31 cellular contexts compared by ENCODE assay signal in the genomic region with DNA sequence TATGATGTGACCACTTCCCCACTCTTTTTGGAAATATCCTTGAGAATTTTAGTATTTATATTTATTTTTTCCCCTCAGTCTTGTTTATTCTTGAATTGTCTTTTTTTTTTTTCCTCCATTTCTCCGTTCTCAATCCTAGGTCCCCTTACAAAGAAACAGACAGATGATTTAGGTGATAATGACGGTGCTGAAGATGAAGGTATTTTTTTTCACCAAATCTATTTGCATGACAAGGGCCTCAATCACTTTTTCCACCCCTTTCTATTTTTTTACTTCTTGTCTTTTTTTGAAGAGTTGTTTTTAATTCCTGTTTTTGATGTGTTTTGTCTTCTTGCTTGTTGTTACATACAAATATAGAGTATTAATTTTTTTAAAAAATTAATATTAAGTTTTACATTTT.
"Had no signal": no experiment of that assay in that cellular context is flagged by ENCODE, and none has a peak within 500 bp of the region (broad histone marks: within the 10 kb centered on the region; RNA-seq: fewer than 3 reads in every experiment).

No MANE protein-coding gene starts in this region.

- H3K27ac Mint-ChIP-seq: activated CD4-positive, alpha-beta memory T cell treated with anti-CD3 and anti-CD28 coated beads, Interleukin-2, amount 10 ng/mL, durations not matched to agents 7 days and 5 days; activated naive CD4-positive, alpha-beta T cell treated with anti-CD3 and anti-CD28 coated beads, Interleukin-2, amount 10 ng/mL, durations not matched to agents 7 days and 5 days; activated T-cell treated with anti-CD3 and anti-CD28 coated beads, Interleukin-2, amount 50 U/mL, for 24 hours; dendritic cell treated with granulocyte-macrophage colony-stimulating factor and Interleukin-4, amounts not matched to agents 40 ng/mL and 50 ng/mL, for 4 days; mesothelial cell of epicardium; naive B cell; nephron progenitor cell; stimulated activated effector memory CD8-positive, alpha-beta T cell treated with anti-CD3 and anti-CD28 coated beads, Interleukin-12 subunit alpha, Interleukin-12 subunit beta, amount 100 ng/mL, for 72 hours; stimulated activated naive CD8-positive, alpha-beta T cell treated with anti-CD3 and anti-CD28 coated beads, Interleukin-15, Interleukin-2, amounts not matched to agents 100 ng/mL and 50 ng/mL, for 24 hours had no signal

- H3K4me1 ChIP-seq: esophagus squamous epithelium, heart right ventricle, pancreas, psoas muscle, sigmoid colon had no signal

- H3K4me3 ChIP-seq: esophagus squamous epithelium, heart right ventricle, pancreas, psoas muscle, sigmoid colon, thoracic aorta had no signal

- DNase-seq: activated CD4-positive, alpha-beta memory T cell treated with anti-CD3 and anti-CD28 coated beads, Interleukin-2, amount 10 ng/mL, durations not matched to agents 7 days and 5 days; activated CD4-positive, alpha-beta T cell treated with anti-CD3 and anti-CD28 coated beads for 48 hours; activated CD8-positive, alpha-beta memory T cell treated with anti-CD3 and anti-CD28 coated beads, Interleukin-2, amount 50 U/mL, for 48 hours; activated gamma-delta T cell; activated naive CD4-positive, alpha-beta T cell treated with anti-CD3 and anti-CD28 coated beads, Interleukin-2, amount 10 ng/mL, durations not matched to agents 7 days and 5 days; activated T-cell treated with anti-CD3 and anti-CD28 coated beads, Interleukin-2, amount 50 U/mL, for 24 hours; amniotic stem cell; esophagus squamous epithelium; foreskin melanocyte; heart right ventricle; left colon; mammary epithelial cell; naive B cell; nephron progenitor cell; nucleus accumbens; pancreas; psoas muscle; sigmoid colon; small intestine; stimulated activated CD4-positive, alpha-beta T cell treated with anti-CD3 and anti-CD28 coated beads, Interleukin-4, amount 100 ng/mL, for 24 hours; T-helper 9 cell; trophoblast cell had no signal

- H3K27me3 ChIP-seq: esophagus squamous epithelium, heart right ventricle, pancreas, sigmoid colon had no signal

- H3K9me3 Mint-ChIP-seq: activated CD4-positive, alpha-beta memory T cell treated with anti-CD3 and anti-CD28 coated beads, Interleukin-2, amount 10 ng/mL, durations not matched to agents 7 days and 5 days; activated naive CD4-positive, alpha-beta T cell treated with anti-CD3 and anti-CD28 coated beads, Interleukin-2, amount 10 ng/mL, durations not matched to agents 7 days and 5 days; activated T-cell treated with anti-CD3 and anti-CD28 coated beads, Interleukin-2, amount 50 U/mL, for 24 hours; dendritic cell treated with granulocyte-macrophage colony-stimulating factor and Interleukin-4, amounts not matched to agents 40 ng/mL and 50 ng/mL, for 4 days; mesothelial cell of epicardium; naive B cell; nephron progenitor cell; stimulated activated effector memory CD8-positive, alpha-beta T cell treated with anti-CD3 and anti-CD28 coated beads, Interleukin-12 subunit alpha, Interleukin-12 subunit beta, amount 100 ng/mL, for 72 hours; stimulated activated naive CD8-positive, alpha-beta T cell treated with anti-CD3 and anti-CD28 coated beads, Interleukin-15, Interleukin-2, amounts not matched to agents 100 ng/mL and 50 ng/mL, for 24 hours had no signal

- H3K4me3 Mint-ChIP-seq: activated CD4-positive, alpha-beta memory T cell treated with anti-CD3 and anti-CD28 coated beads, Interleukin-2, amount 10 ng/mL, durations not matched to agents 7 days and 5 days; activated naive CD4-positive, alpha-beta T cell treated with anti-CD3 and anti-CD28 coated beads, Interleukin-2, amount 10 ng/mL, durations not matched to agents 7 days and 5 days; activated T-cell treated with anti-CD3 and anti-CD28 coated beads, Interleukin-2, amount 50 U/mL, for 24 hours; central memory CD8-positive, alpha-beta T cell; dendritic cell treated with granulocyte-macrophage colony-stimulating factor and Interleukin-4, amounts not matched to agents 40 ng/mL and 50 ng/mL, for 4 days; mesothelial cell of epicardium; naive B cell; nephron progenitor cell; stimulated activated effector memory CD8-positive, alpha-beta T cell treated with anti-CD3 and anti-CD28 coated beads, Interleukin-12 subunit alpha, Interleukin-12 subunit beta, amount 100 ng/mL, for 72 hours; stimulated activated naive CD8-positive, alpha-beta T cell treated with anti-CD3 and anti-CD28 coated beads, Interleukin-15, Interleukin-2, amounts not matched to agents 100 ng/mL and 50 ng/mL, for 24 hours had no signal

- H3K9me3 ChIP-seq: esophagus squamous epithelium, heart right ventricle, pancreas, psoas muscle, sigmoid colon, thoracic aorta had no signal

- H3K27ac ChIP-seq: epithelial cell of prostate, esophagus squamous epithelium, heart right ventricle, pancreas, psoas muscle, sigmoid colon, thoracic aorta, VCaP had no signal

- H3K4me1 Mint-ChIP-seq: activated CD4-positive, alpha-beta memory T cell treated with anti-CD3 and anti-CD28 coated beads, Interleukin-2, amount 10 ng/mL, durations not matched to agents 7 days and 5 days; activated naive CD4-positive, alpha-beta T cell treated with anti-CD3 and anti-CD28 coated beads, Interleukin-2, amount 10 ng/mL, durations not matched to agents 7 days and 5 days; central memory CD8-positive, alpha-beta T cell; naive B cell; stimulated activated effector memory CD8-positive, alpha-beta T cell treated with anti-CD3 and anti-CD28 coated beads, Interleukin-12 subunit alpha, Interleukin-12 subunit beta, amount 100 ng/mL, for 72 hours had no signal

- H3K36me3 ChIP-seq: esophagus squamous epithelium, heart right ventricle, pancreas, sigmoid colon, thoracic aorta had no signal

- H3K36me3 Mint-ChIP-seq: activated naive CD4-positive, alpha-beta T cell treated with anti-CD3 and anti-CD28 coated beads, Interleukin-2, amount 10 ng/mL, durations not matched to agents 7 days and 5 days; mesothelial cell of epicardium; naive B cell; stimulated activated effector memory CD8-positive, alpha-beta T cell treated with anti-CD3 and anti-CD28 coated beads, Interleukin-12 subunit alpha, Interleukin-12 subunit beta, amount 100 ng/mL, for 72 hours had no signal

- ATAC-seq: activated CD4-positive, CD25-positive, alpha-beta regulatory T cell treated with anti-CD3 and anti-CD28 coated beads, Interleukin-2, amount 50 U/mL, for 24 hours; heart right ventricle; left colon; pancreas; psoas muscle; stimulated activated effector memory CD8-positive, alpha-beta T cell treated with anti-CD3 and anti-CD28 coated beads, Interleukin-12 subunit alpha, Interleukin-12 subunit beta, amount 100 ng/mL, for 72 hours had no signal

- H3K27me3 Mint-ChIP-seq: activated CD4-positive, alpha-beta memory T cell treated with anti-CD3 and anti-CD28 coated beads, Interleukin-2, amount 10 ng/mL, durations not matched to agents 7 days and 5 days; activated naive CD4-positive, alpha-beta T cell treated with anti-CD3 and anti-CD28 coated beads, Interleukin-2, amount 10 ng/mL, durations not matched to agents 7 days and 5 days; activated T-cell treated with anti-CD3 and anti-CD28 coated beads, Interleukin-2, amount 50 U/mL, for 24 hours; central memory CD8-positive, alpha-beta T cell; dendritic cell treated with granulocyte-macrophage colony-stimulating factor and Interleukin-4, amounts not matched to agents 40 ng/mL and 50 ng/mL, for 4 days; naive B cell; stimulated activated naive CD8-positive, alpha-beta T cell treated with anti-CD3 and anti-CD28 coated beads, Interleukin-15, Interleukin-2, amounts not matched to agents 100 ng/mL and 50 ng/mL, for 24 hours had no signal
